11 cellular contexts compared by ENCODE assay signal in genomic region chr12:122395319-122395718, GRCh38. TPM values are rescaled to one million over a fixed set of nuclear protein-coding genes. Genes with fewer than 3 reads are reported as not detected.
DNase-seq lines count a peak whose midpoint lies in the region; ATAC-seq, FAIRE-seq and TF ChIP-seq lines count a peak whose summit lies in the region.
"Had no signal": no experiment of that assay in that cellular context is flagged by ENCODE, and none has a peak within 500 bp of the region (broad histone marks: within the 10 kb centered on the region; RNA-seq: fewer than 3 reads in every experiment).

No MANE protein-coding gene starts in this region.

- peak overlapping the region; percentile 44 for H3K27ac Mint-ChIP-seq in activated naive CD4-positive, alpha-beta T cell treated with anti-CD3 and anti-CD28 coated beads for 36 hours
- H3K27ac Mint-ChIP-seq: B cell had no signal

- H3K4me3 Mint-ChIP-seq in activated naive CD4-positive, alpha-beta T cell treated with anti-CD3 and anti-CD28 coated beads for 36 hours = no peak overlapping the region
- H3K4me3 Mint-ChIP-seq: B cell had no signal

- H3K4me1 ChIP-seq in thyroid gland (peaks cover 5 to 37% of the 10 kb centered on the region in 2 donors), pancreas (peaks cover 4 to 16% (median 14%) of the 10 kb centered on the region in 3 donors)

- H3K9me3 ChIP-seq in thyroid gland (no peaks in the 10 kb centered on the region), pancreas (no peaks in the 10 kb centered on the region)

- ATAC-seq in pancreas = no peak
- no peak for ATAC-seq in left cardiac atrium

- 75 to 86% methylated on average over 3 of the region's 3 CpGs for WGBS in thyroid gland, 2 donors
- WGBS in pancreas, 2 donors = 72 to 75% methylated on average over 3 of the region's 3 CpGs

- DNase-seq in activated naive CD4-positive, alpha-beta T cell treated with anti-CD3 and anti-CD28 coated beads for 36 hours = no peak
- no peak for DNase-seq in activated naive CD4-positive, alpha-beta T cell treated with Interleukin-2 at 50 U/mL for 16 hours
- peak; percentile 34 for DNase-seq in amniotic stem cell (lab: John Stamatoyannopoulos, UW)
- DNase-seq in kidney glomerular epithelial cell (lab: John Stamatoyannopoulos, UW) = peak; percentile 45
- no peak for DNase-seq in thyroid gland
- no peak for DNase-seq in pancreas
- DNase-seq in NCI-H187 (lab: John Stamatoyannopoulos, UW) = no peak
- DNase-seq in left cardiac atrium = no peak
- DNase-seq: MM.1S had no signal

- no peak for TF ChIP-seq POLR2A in thyroid gland (IDR thresholded peaks at IDR 0.05)

- H3K9me3 Mint-ChIP-seq in activated naive CD4-positive, alpha-beta T cell treated with anti-CD3 and anti-CD28 coated beads for 36 hours = no peaks in the 10 kb centered on the region

- peak overlapping the region in 2 of 3 donors; percentile 0 to 34 for H3K27ac ChIP-seq in thyroid gland
- no peak overlapping the region for H3K27ac ChIP-seq in pancreas

- CTCF ChIA-PET in activated naive CD4-positive, alpha-beta T cell treated with anti-CD3 and anti-CD28 coated beads for 36 hours (lab: Charles Lee) = interaction anchor here (1.6 kb wide), 1 partner anchor 77 kb away, joined by 11 read pairs; no protein-coding TSS in a partner anchor

- TF ChIP-seq CTCF in thyroid gland (IDR thresholded peaks at IDR 0.05) (no peak), pancreas (IDR thresholded peaks at IDR 0.05) (no peak)

- H3K4me3 ChIP-seq in thyroid gland (replicated peaks in 1 of 3) = no peak overlapping the region
- no peak overlapping the region for H3K4me3 ChIP-seq in pancreas

- peaks cover 40% of the 10 kb centered on the region for H3K4me1 Mint-ChIP-seq in activated naive CD4-positive, alpha-beta T cell treated with anti-CD3 and anti-CD28 coated beads for 36 hours (ENCODE audit: low read depth)

- H3K36me3 Mint-ChIP-seq in activated naive CD4-positive, alpha-beta T cell treated with anti-CD3 and anti-CD28 coated beads for 36 hours (ENCODE audit: low read depth) = peaks cover 1% of the 10 kb centered on the region

- H3K27me3 ChIP-seq in thyroid gland (no peaks in the 10 kb centered on the region), pancreas (no peaks in the 10 kb centered on the region)

- no peaks in the 10 kb centered on the region for H3K27me3 Mint-ChIP-seq in activated naive CD4-positive, alpha-beta T cell treated with anti-CD3 and anti-CD28 coated beads for 36 hours (ENCODE audit: low read depth)
- H3K27me3 Mint-ChIP-seq: B cell had no signal

- no peak for FAIRE-seq in pancreas (lab: Jason Lieb, UNC)
- FAIRE-seq: endometrium had no signal

- intact Hi-C loops in activated naive CD4-positive, alpha-beta T cell treated with anti-CD3 and anti-CD28 coated beads for 36 hours (cut with micrococcal nuclease) = no loop called here
- intact Hi-C loops in thyroid gland (cut with DNase I) (loop anchor here (5.0 kb wide), 1 partner anchor 77 kb away; no protein-coding TSS in a partner anchor), pancreas (cut with DNase I) (loop anchor here in 2 of 3 donors (5.0 kb wide), 1 partner anchor 77 kb away; no protein-coding TSS in a partner anchor), left cardiac atrium (cut with DNase I) (no loop called here)

- H3K36me3 ChIP-seq in thyroid gland (no peaks in the 10 kb centered on the region), pancreas (no peaks in the 10 kb centered on the region)

RNA-seq across cellular contexts. Expression of gene CLIP1, which starts 27.1 kb away (rescaled TPM):
- total RNA-seq in activated naive CD4-positive, alpha-beta T cell treated with anti-CD3 and anti-CD28 coated beads for 36 hours = 10 to 100 TPM; 50.7 to 51.3 TPM
- total RNA-seq in thyroid gland (100 to 1,000 TPM; 118 to 189 (median 143) TPM), pancreas (10 to 100 TPM; 29.6 to 43.9 (median 35.3) TPM), left cardiac atrium (100 to 1,000 TPM; 101 to 124 TPM)
- 10 to 100 TPM; 17.1 to 19.8 TPM for polyA plus RNA-seq in pancreas

Comparison
In these comparisons a context has a peak if more than half of its experiments do, and no peak if none do; other contexts are left out.
1. DNase-seq: peak in amniotic stem cell (single experiment) and kidney glomerular epithelial cell (single experiment); none in activated naive CD4-positive, alpha-beta T cell treated with anti-CD3 and anti-CD28 coated beads for 36 hours (single experiment), activated naive CD4-positive, alpha-beta T cell treated with Interleukin-2 at 50 U/mL for 16 hours (single experiment), thyroid gland (0 of 2), pancreas (0 of 6), NCI-H187 (0 of 2) and left cardiac atrium (single experiment).
2. H3K27ac ChIP-seq: peak in thyroid gland (2 of 3); none in pancreas (0 of 4).
3. intact Hi-C loops: an anchor here in thyroid gland (5.0 kb wide) and pancreas (5.0 kb wide); none called in activated naive CD4-positive, alpha-beta T cell treated with anti-CD3 and anti-CD28 coated beads for 36 hours and left cardiac atrium.